ENCODE assay signal across 17 cellular contexts in the genomic region with DNA sequence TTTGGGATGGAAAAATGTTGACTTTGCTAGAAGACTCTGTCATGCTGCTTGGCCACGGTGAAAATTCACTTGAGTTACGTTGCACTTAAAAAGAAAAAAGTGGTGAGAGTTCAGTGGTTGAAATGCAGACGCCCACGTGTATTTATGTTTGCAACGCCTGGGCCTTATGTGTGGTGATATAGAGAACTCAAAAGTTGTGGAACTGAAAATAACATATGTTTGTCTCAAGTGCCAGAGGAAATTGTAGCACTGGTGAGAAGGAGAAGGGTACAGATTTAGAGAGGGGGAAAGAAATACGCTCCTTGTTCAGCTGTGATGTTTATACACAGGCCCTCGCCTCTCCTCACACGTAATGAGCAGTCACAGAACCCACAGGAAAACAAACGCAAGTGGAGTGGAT.
DNase-seq lines count a peak whose midpoint lies in the region; ATAC-seq and TF ChIP-seq lines count a peak whose summit lies in the region.
"Had no signal": no experiment of that assay in that cellular context is flagged by ENCODE, and none has a peak within 500 bp of the region (broad histone marks: within the 10 kb centered on the region; RNA-seq: fewer than 3 reads in every experiment).

No MANE protein-coding gene starts in this region.

- peak; percentile 56 for DNase-seq in NCI-H2171 treated with DMSO at 0.1 percent for 48 hours (lab: John Stamatoyannopoulos, UW)
- DNase-seq in NCI-H2171 (lab: John Stamatoyannopoulos, UW): no peak
- DNase-seq in OCI-M1 (lab: John Stamatoyannopoulos, UW): no peak
- DNase-seq in NCI-H1694 (lab: John Stamatoyannopoulos, UW): no peak
- no peak for DNase-seq in superior temporal gyrus (ENCODE audit: extremely low spot score)
- DNase-seq: 8988T; activated CD4-positive, alpha-beta T cell treated with anti-CD3 and anti-CD28 coated beads for 1 hour; dermis blood vessel endothelial cell; immature natural killer cell; naive B cell; stimulated activated naive B cell treated with anti-CD40 and anti-IgM and Interleukin-4, amounts not matched to agents 10 μg/mL and 1 μg/mL and 100 μg/mL, for 72 hours; trophoblast cell had no signal

- H3K4me1 Mint-ChIP-seq in nephron: peaks cover 40% of the 10 kb centered on the region
- H3K4me1 Mint-ChIP-seq: immature natural killer cell; naive B cell; stimulated activated naive B cell treated with anti-CD40 and anti-IgM and Interleukin-4, amounts not matched to agents 10 μg/mL and 1 μg/mL and 100 μg/mL, for 72 hours had no signal

- no peaks in the 10 kb centered on the region for H3K36me3 Mint-ChIP-seq in nephron (ENCODE audit: low read depth)
- H3K36me3 Mint-ChIP-seq: activated naive CD8-positive, alpha-beta T cell; brain; immature natural killer cell; naive B cell; stimulated activated naive B cell treated with anti-CD40 and anti-IgM and Interleukin-4, amounts not matched to agents 10 μg/mL and 1 μg/mL and 100 μg/mL, for 72 hours had no signal

- TF ChIP-seq CTCF in nephron (IDR thresholded peaks at IDR 0.05; ENCODE audit: unreplicated experiment in 3 of 3): no peak

- H3K27ac Mint-ChIP-seq in nephron: peak overlapping the region; percentile 58 to 66 (median 62)
- H3K27ac Mint-ChIP-seq: activated naive CD8-positive, alpha-beta T cell; immature natural killer cell; naive B cell; stimulated activated naive B cell treated with anti-CD40 and anti-IgM and Interleukin-4, amounts not matched to agents 10 μg/mL and 1 μg/mL and 100 μg/mL, for 72 hours had no signal

- H3K27me3 Mint-ChIP-seq in nephron (ENCODE audit: low read depth): peaks cover 28% of the 10 kb centered on the region

- ATAC-seq in GM21390 (IDR thresholded peaks at IDR 0.05; ENCODE audit: unreplicated experiment) (peak; percentile 63), HG03064 (IDR thresholded peaks at IDR 0.05; ENCODE audit: low read depth, unreplicated experiment) (peak; percentile 71)
- ATAC-seq: stimulated activated naive B cell treated with anti-CD40 and anti-IgM and Interleukin-4, amounts not matched to agents 10 μg/mL and 1 μg/mL and 100 μg/mL, for 72 hours had no signal

- H3K4me3 Mint-ChIP-seq in nephron: peak overlapping the region in 1 of 3 experiments; percentile 8
- H3K4me3 Mint-ChIP-seq: activated naive CD8-positive, alpha-beta T cell; brain; immature natural killer cell; naive B cell; stimulated activated naive B cell treated with anti-CD40 and anti-IgM and Interleukin-4, amounts not matched to agents 10 μg/mL and 1 μg/mL and 100 μg/mL, for 72 hours had no signal

- no peaks in the 10 kb centered on the region for H3K9me3 Mint-ChIP-seq in nephron
- H3K9me3 Mint-ChIP-seq: brain; immature natural killer cell; stimulated activated naive B cell treated with anti-CD40 and anti-IgM and Interleukin-4, amounts not matched to agents 10 μg/mL and 1 μg/mL and 100 μg/mL, for 72 hours had no signal
